ENCODE assay signal across 16 cellular contexts in genomic region chr4:1706358-1706757, GRCh38. TPM values are rescaled to one million over a fixed set of nuclear protein-coding genes. Genes with fewer than 3 reads are reported as not detected.
DNase-seq lines count a peak whose midpoint lies in the region; ATAC-seq and TF ChIP-seq lines count a peak whose summit lies in the region.
"Had no signal": no experiment of that assay in that cellular context is flagged by ENCODE, and none has a peak within 500 bp of the region (broad histone marks: within the 10 kb centered on the region; RNA-seq: fewer than 3 reads in every experiment).

No MANE protein-coding gene starts in this region.

- DNase-seq in DND-41, result no peak
- DNase-seq in RWPE1 (ENCODE audit: low spot score), result no peak
- DNase-seq in mesothelial cell of epicardium (ENCODE audit: low spot score in 2 of 2, unreplicated experiment in 2 of 2), result no peak
- DNase-seq in sigmoid colon, result peak; percentile 41
- DNase-seq in CD14-positive monocyte (ENCODE audit: low spot score), result no peak
- no peak for DNase-seq in stimulated activated naive CD8-positive, alpha-beta T cell treated with anti-CD3 and anti-CD28 coated beads, Interleukin-15, Interleukin-2, amounts not matched to agents 100 U/mL and 50 U/mL, for 24 hours
- no peak for DNase-seq in testis
- DNase-seq: AML-193; Calu3; CD4-positive, CD25-positive, alpha-beta regulatory T cell; DMS 273 treated with DMSO at 0.1 percent for 48 hours; HFFc6 had no signal

- no peak overlapping the region for H3K4me3 Mint-ChIP-seq in mesothelial cell of epicardium
- no peak overlapping the region for H3K4me3 Mint-ChIP-seq in CD14-positive monocyte
- H3K4me3 Mint-ChIP-seq: HFFc6 had no signal

- POLR2A ChIA-PET in RWPE1 (lab: Yijun Ruan, JAX; ENCODE audit: low non-redundant PET), result no interaction called here

- peaks cover 53% of the 10 kb centered on the region for H3K4me1 ChIP-seq in DND-41 (ENCODE audit: insufficient read depth, low read length)
- H3K4me1 ChIP-seq in sigmoid colon, result peaks cover 0 to 26% (median 20%) of the 10 kb centered on the region in 4 donors
- H3K4me1 ChIP-seq in testis, result peaks cover 22% of the 10 kb centered on the region

- peaks cover 28% of the 10 kb centered on the region for H3K36me3 Mint-ChIP-seq in mesothelial cell of epicardium
- H3K36me3 Mint-ChIP-seq in CD14-positive monocyte, result peaks cover 40 to 64% of the 10 kb centered on the region in 2 donors

- H3K27me3 Mint-ChIP-seq in mesothelial cell of epicardium (ENCODE audit: low read depth), result no peaks in the 10 kb centered on the region
- H3K27me3 Mint-ChIP-seq in CD14-positive monocyte (ENCODE audit: low read depth in 3 of 3), result no peaks in the 10 kb centered on the region
- H3K27me3 Mint-ChIP-seq: CD4-positive, CD25-positive, alpha-beta regulatory T cell had no signal

- WGBS in sigmoid colon, 2 donors, result 89 to 94% methylated on average over 6 of the region's 6 CpGs
- 87 to 91% methylated on average over 6 of the region's 6 CpGs for WGBS in testis, 2 donors

- TF ChIP-seq POLR2A in sigmoid colon (IDR thresholded peaks at IDR 0.05), result no peak
- no peak for TF ChIP-seq POLR2A in testis (IDR thresholded peaks at IDR 0.05)

- peaks cover 90% of the 10 kb centered on the region for H3K36me3 ChIP-seq in DND-41 (ENCODE audit: insufficient read depth, low read length)
- H3K36me3 ChIP-seq in sigmoid colon, result peaks cover 0 to 38% (median 20%) of the 10 kb centered on the region in 4 donors
- no peaks in the 10 kb centered on the region for H3K36me3 ChIP-seq in testis (ENCODE audit: low read depth, missing control alignments)

- H3K27ac Mint-ChIP-seq in mesothelial cell of epicardium (peak overlapping the region; percentile 43), CD14-positive monocyte (peak overlapping the region in 1 of 7 donors; percentile 75)
- H3K27ac Mint-ChIP-seq: CD4-positive, CD25-positive, alpha-beta regulatory T cell; HFFc6 had no signal

- intact Hi-C loops in sigmoid colon (cut with DNase I) (no loop called here), CD14-positive monocyte (cut with micrococcal nuclease) (no loop called here), testis (cut with DNase I; ENCODE audit: low total_unique reads) (no loop called here)

- H3K9ac ChIP-seq in DND-41 (ENCODE audit: low read depth, low read length), result no peak overlapping the region
- H3K9ac ChIP-seq: BLaER1 had no signal

- CTCF ChIA-PET in RWPE1 (lab: Yijun Ruan, JAX), result no interaction called here

- H3K9me3 ChIP-seq in DND-41 (ENCODE audit: insufficient read depth, low read length, severe bottlenecking) (no peaks in the 10 kb centered on the region), sigmoid colon (no peaks in the 10 kb centered on the region), testis (no peaks in the 10 kb centered on the region)
- H3K9me3 ChIP-seq: BLaER1, HAP-1 had no signal

- TF ChIP-seq CTCF in DND-41 (IDR thresholded peaks at IDR 0.05; ENCODE audit: borderline replicate concordance, extremely low read depth, low read length, poor library complexity, severe bottlenecking) (no peak), RWPE1 (conservative IDR thresholded peaks at IDR 0.05; ENCODE audit: low read depth) (no peak), mesothelial cell of epicardium (IDR thresholded peaks at IDR 0.05; ENCODE audit: unreplicated experiment) (no peak), sigmoid colon (IDR thresholded peaks at IDR 0.05) (no peak), CD14-positive monocyte (IDR thresholded peaks at IDR 0.05) (no peak), testis (IDR thresholded peaks at IDR 0.05) (no peak)

- H3K4me1 Mint-ChIP-seq in mesothelial cell of epicardium (peaks cover 40% of the 10 kb centered on the region), CD14-positive monocyte (peaks cover 41% of the 10 kb centered on the region)

- no peak for ATAC-seq in DND-41 (ENCODE audit: insufficient read depth, low read depth)
- ATAC-seq in stimulated activated naive CD8-positive, alpha-beta T cell treated with anti-CD3 and anti-CD28 coated beads, Interleukin-15, Interleukin-2, amounts not matched to agents 100 U/mL and 50 U/mL, for 24 hours, result no peak
- ATAC-seq: GM12878 had no signal

- H3K27ac ChIP-seq in DND-41 (ENCODE audit: low read length), result no peak overlapping the region
- H3K27ac ChIP-seq in RWPE1, result peak overlapping the region; percentile 18; the same call in 1 of the 2 replicates
- no peak overlapping the region for H3K27ac ChIP-seq in sigmoid colon
- H3K27ac ChIP-seq in testis, result no peak overlapping the region
- H3K27ac ChIP-seq: BLaER1, HL-60 had no signal

- H3K79me2 ChIP-seq in DND-41 (ENCODE audit: insufficient read depth, low read length), result peaks cover 97% of the 10 kb centered on the region

- no peaks in the 10 kb centered on the region for H3K27me3 ChIP-seq in DND-41 (ENCODE audit: insufficient read depth, low read length, poor library complexity)
- no peaks in the 10 kb centered on the region for H3K27me3 ChIP-seq in sigmoid colon
- H3K27me3 ChIP-seq in testis, result no peaks in the 10 kb centered on the region
- H3K27me3 ChIP-seq: BLaER1 had no signal

- peaks cover 84% of the 10 kb centered on the region for H4K20me1 ChIP-seq in DND-41 (ENCODE audit: insufficient read depth, low read length)

- no peaks in the 10 kb centered on the region for H3K9me3 Mint-ChIP-seq in mesothelial cell of epicardium
- no peaks in the 10 kb centered on the region for H3K9me3 Mint-ChIP-seq in CD14-positive monocyte
- H3K9me3 Mint-ChIP-seq: CD4-positive, CD25-positive, alpha-beta regulatory T cell; HFFc6 had no signal

- no peak overlapping the region for H3K4me3 ChIP-seq in DND-41 (ENCODE audit: low read depth in 1 of 2, low read length in 2 of 2)
- no peak overlapping the region for H3K4me3 ChIP-seq in sigmoid colon
- no peak overlapping the region for H3K4me3 ChIP-seq in testis
- H3K4me3 ChIP-seq: BLaER1, GM12878, HAP-1 had no signal

- no peak for TF ChIP-seq EP300 in sigmoid colon (IDR thresholded peaks at IDR 0.05)

- H3K4me2 ChIP-seq in DND-41 (ENCODE audit: insufficient read depth, low read length), result peak overlapping the region; percentile 4; the same call in 1 of the 2 replicates
- H3K4me2 ChIP-seq: BLaER1 had no signal

- H2AFZ ChIP-seq in DND-41 (ENCODE audit: low read depth, low read length), result no peak overlapping the region

RNA-seq across cellular contexts. Expression of gene SLBP, which starts 5.8 kb away (rescaled TPM):
- 45.8 to 50.6 TPM (median 49.8 TPM) in 3 replicates for total RNA-seq in mesothelial cell of epicardium
- 10 to 100 TPM; 32.3 to 48.9 (median 40.2) TPM for total RNA-seq in sigmoid colon
- 10 to 100 TPM; 34.0 to 36.0 (median 35.8) TPM for polyA plus RNA-seq in sigmoid colon
- 10 to 100 TPM; 59.1 to 63.7 TPM for polyA plus RNA-seq in CD14-positive monocyte
- total RNA-seq in testis, result 100 to 1,000 TPM; 137 to 173 TPM
- polyA plus RNA-seq in testis (ENCODE audit: insufficient read depth, low read depth, low replicate concordance), result 118 TPM

RNA-seq across cellular contexts. Expression of gene TMEM129, which starts 14.8 kb away (rescaled TPM):
- total RNA-seq in mesothelial cell of epicardium (36.0 to 37.8 TPM (median 37.3 TPM) in 3 replicates), sigmoid colon (10 to 100 TPM; 40.6 to 51.4 (median 49.2) TPM), testis (10 to 100 TPM; 76.1 to 76.4 TPM)
- polyA plus RNA-seq in sigmoid colon (10 to 100 TPM; 16.9 to 42.4 (median 18.6) TPM), CD14-positive monocyte (10 to 100 TPM; 22.4 to 24.1 TPM), testis (ENCODE audit: insufficient read depth, low read depth, low replicate concordance) (34.0 TPM)

RNA-seq across cellular contexts. Expression of gene TACC3, which starts 15.0 kb away (rescaled TPM):
- total RNA-seq in mesothelial cell of epicardium, result 38.9 to 45.3 TPM (median 44.4 TPM) in 3 replicates
- total RNA-seq in sigmoid colon, result 10 to 100 TPM in 1 of 4 donors, 1 to 10 TPM in 3; 4.3 to 13.0 (median 6.9) TPM
- polyA plus RNA-seq in sigmoid colon, result 10 to 100 TPM in 2 of 3 donors, 1 to 10 TPM in 1; 4.8 to 55.9 (median 11.8) TPM
- 10 to 100 TPM; 43.7 to 56.6 TPM for polyA plus RNA-seq in CD14-positive monocyte
- 100 to 1,000 TPM in 1 of 2 donors, 10 to 100 TPM in 1; 82.9 to 112 TPM for total RNA-seq in testis
- polyA plus RNA-seq in testis (ENCODE audit: insufficient read depth, low read depth, low replicate concordance), result 158 TPM

RNA-seq across cellular contexts. Expression of gene FAM53A, which starts 22.2 kb away (rescaled TPM):
- 7.2 to 10.5 TPM (median 7.6 TPM) in 3 replicates for total RNA-seq in mesothelial cell of epicardium
- total RNA-seq in sigmoid colon, result 1 to 10 TPM in 3 of 4 donors, under 1 TPM in 1; 0.82 to 4.1 (median 1.7) TPM
- polyA plus RNA-seq in sigmoid colon, result 1 to 10 TPM in 2 of 3 donors, under 1 TPM in 1; 0.23 to 1.8 (median 1.4) TPM
- under 1 TPM; 0.40 to 0.82 TPM for polyA plus RNA-seq in CD14-positive monocyte
- total RNA-seq in testis, result 10 to 100 TPM; 41.3 to 60.8 TPM
- 24.2 TPM for polyA plus RNA-seq in testis (ENCODE audit: insufficient read depth, low read depth, low replicate concordance)
